28 cellular contexts compared by ENCODE assay signal in genomic region chr1:237590381-237590780, GRCh38.
"Had no signal": no experiment of that assay in that cellular context is flagged by ENCODE, and none has a peak within 500 bp of the region (broad histone marks: within the 10 kb centered on the region; RNA-seq: fewer than 3 reads in every experiment).

No MANE protein-coding gene starts in this region.

- ATAC-seq: activated CD8-positive, alpha-beta T cell treated with anti-CD3 and anti-CD28 coated beads, Interleukin-2, amount 10 ng/mL, durations not matched to agents 7 days and 5 days; Panc1; SK-N-SH treated with all-trans-retinoic acid at 6 μM for 48 hours; WTC11 had no signal

- H3K36me3 Mint-ChIP-seq: activated naive CD8-positive, alpha-beta T cell had no signal

- DNase-seq: activated CD4-positive, alpha-beta T cell treated with anti-CD3 and anti-CD28 coated beads for 48 hours; activated CD4-positive, alpha-beta T cell treated with anti-CD3 and anti-CD28 coated beads, Interleukin-2, amount 50 U/mL, for 4 hours; activated CD4-positive, CD25-positive, alpha-beta regulatory T cell treated with anti-CD3 and anti-CD28 coated beads, Interleukin-2, amount 50 U/mL, for 72 hours; activated CD8-positive, alpha-beta memory T cell treated with anti-CD3 and anti-CD28 coated beads, Interleukin-2, amount 50 U/mL, for 48 hours; activated CD8-positive, alpha-beta T cell treated with anti-CD3 and anti-CD28 coated beads, Interleukin-2, amount 10 ng/mL, durations not matched to agents 7 days and 5 days; activated effector memory CD4-positive, alpha-beta T cell treated with Interleukin-2 at 50 U/mL for 16 hours; activated naive CD4-positive, alpha-beta T cell treated with Interleukin-2 at 50 U/mL for 16 hours; activated T-cell treated with anti-CD3 and anti-CD28 coated beads, Interleukin-2, amount 50 U/mL, for 1 hour; anterior cingulate cortex; NCI-H1105 treated with DMSO at 0.1 percent for 48 hours; NCI-H1436 treated with DMSO at 0.1 percent for 48 hours; NCI-H187; NCI-H2081; NCI-H510A treated with DMSO at 0.1 percent for 48 hours; NCI-H69; NK-92 treated with Interleukin-12 subunit alpha and Interleukin-12 subunit beta, amount 100 ng/mL, for 24 hours; OCI-M1; SHP77; SW 1271 had no signal

- H3K27me3 ChIP-seq: SJSA1 had no signal

- H3K9me3 Mint-ChIP-seq: central memory CD8-positive, alpha-beta T cell; T-helper 2 cell treated with Interferon-gamma antibody and Interleukin-4, amounts not matched to agents 5 μg/mL and 100 μg/mL, for 36 hours had no signal

- H3K27ac Mint-ChIP-seq: activated CD8-positive, alpha-beta T cell treated with anti-CD3 and anti-CD28 coated beads, Interleukin-2, amount 10 ng/mL, durations not matched to agents 7 days and 5 days; activated naive CD8-positive, alpha-beta T cell; T-helper 2 cell treated with Interferon-gamma antibody and Interleukin-4, amounts not matched to agents 5 μg/mL and 100 μg/mL, for 36 hours; WTC11 had no signal

- H3K27ac ChIP-seq: KMS-11, RWPE1, SJSA1 had no signal

- H3K4me3 Mint-ChIP-seq: activated CD8-positive, alpha-beta T cell treated with anti-CD3 and anti-CD28 coated beads, Interleukin-2, amount 10 ng/mL, durations not matched to agents 7 days and 5 days; activated naive CD8-positive, alpha-beta T cell; central memory CD8-positive, alpha-beta T cell; T-helper 2 cell treated with Interferon-gamma antibody and Interleukin-4, amounts not matched to agents 5 μg/mL and 100 μg/mL, for 36 hours; WTC11 had no signal

- H3K36me3 ChIP-seq: SJSA1 had no signal

- H3K4me3 ChIP-seq: SJSA1 had no signal

- H3K4me1 ChIP-seq: SJSA1 had no signal

- H3K4me1 Mint-ChIP-seq: central memory CD8-positive, alpha-beta T cell; WTC11 had no signal
